1 cellular context compared by ENCODE assay signal in genomic region chr2:201621293-201621999, GRCh38.
A peak's percentile ranks its signal among the peaks of the same experiment; 100 is the strongest.
TF ChIP-seq lines count a peak whose summit lies in the region.

No MANE protein-coding gene starts in this region.

TF ChIP-seq in endothelial cell of umbilical vein, 7 proteins besides CTCF, POLR2A, EP300 and RAD21 (continued from another document):
- TF ChIP-seq MAX (IDR thresholded peaks at IDR 0.05; ENCODE audit: insufficient read depth, insufficient read length) (no peak), POLR2AphosphoS5 (IDR thresholded peaks at IDR 0.05; ENCODE audit: insufficient read depth, low read depth, low read length) (peak; percentile 72), FOS (IDR thresholded peaks at IDR 0.05; ENCODE audit: borderline replicate concordance, insufficient read depth, low read length) (peak; percentile 87)
